In the genomic region with DNA sequence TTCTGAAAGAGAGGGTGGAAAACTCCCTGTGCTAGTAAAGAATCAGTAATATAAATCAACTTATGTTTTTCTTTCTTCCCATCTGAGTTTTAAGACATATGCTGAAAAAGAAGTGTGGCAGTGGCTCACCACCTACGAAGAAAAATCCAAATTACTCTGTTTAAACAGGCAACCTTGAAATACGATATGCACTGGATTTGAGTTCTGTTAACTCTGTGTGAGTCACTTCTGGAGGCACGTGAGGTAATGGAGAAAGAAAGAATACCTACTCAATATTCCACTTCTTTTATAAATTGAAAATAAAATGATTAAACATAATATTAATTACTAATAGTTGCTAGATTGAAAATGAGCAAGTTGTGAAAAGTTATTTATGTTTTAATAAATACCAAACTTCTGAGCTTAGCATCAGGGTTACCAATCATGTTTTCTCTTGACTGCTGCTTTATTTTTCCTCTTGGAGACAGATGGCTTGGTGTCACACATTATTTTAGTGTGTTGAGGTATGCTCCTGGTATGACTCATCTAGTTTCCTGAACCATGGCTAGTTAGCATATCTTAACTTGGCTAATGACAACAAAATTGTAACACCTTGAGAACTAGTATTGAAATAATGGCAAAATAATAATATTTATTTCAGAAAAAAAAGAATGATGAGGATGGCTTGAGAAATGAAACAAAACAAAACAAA, we compare ENCODE assay signal across 1 cellular context.
TF ChIP-seq lines count a peak whose summit lies in the region.

No MANE protein-coding gene starts in this region.

TF ChIP-seq in IMR-90, 13 proteins besides CTCF, POLR2A, EP300 and RAD21:
- TF ChIP-seq RFX5 (IDR thresholded peaks at IDR 0.05; ENCODE audit: low read depth, low read length), result no peak
- TF ChIP-seq SMC3 (IDR thresholded peaks at IDR 0.05; ENCODE audit: low read depth, low read length), result no peak
- no peak for TF ChIP-seq RCOR1 (IDR thresholded peaks at IDR 0.05; ENCODE audit: insufficient replicate concordance, low read length)
- TF ChIP-seq BHLHE40 (IDR thresholded peaks at IDR 0.05; ENCODE audit: low read depth, low read length), result peak; percentile 65; the same call in 1 of the 2 replicates
- TF ChIP-seq MXI1 (IDR thresholded peaks at IDR 0.05; ENCODE audit: borderline replicate concordance, low read depth, low read length), result no peak
- TF ChIP-seq CEBPB (IDR thresholded peaks at IDR 0.05; ENCODE audit: low read depth, low read length), result no peak
